ENCODE assay signal across 23 cellular contexts in genomic region chr15:77123854-77124253, GRCh38.
"Had no signal": no experiment of that assay in that cellular context is flagged by ENCODE, and none has a peak within 500 bp of the region (broad histone marks: within the 10 kb centered on the region; RNA-seq: fewer than 3 reads in every experiment).

No MANE protein-coding gene starts in this region.

- DNase-seq: islet precursor cell; left ventricle myocardium inferior; mesendoderm; naive thymus-derived CD4-positive, alpha-beta T cell; ovary; right lobe of liver; stimulated activated CD4-positive, alpha-beta T cell treated with anti-CD3 and anti-CD28 coated beads, Interleukin-1b, Interleukin-23, amount 100 ng/mL, for 48 hours; stimulated activated CD4-positive, alpha-beta T cell treated with anti-CD3 and anti-CD28 coated beads, Interleukin-2, amount 100 ng/mL, for 48 hours; stimulated activated CD4-positive, alpha-beta T cell treated with anti-CD3 and anti-CD28 coated beads, Interleukin-4, amount 100 ng/mL, for 4 hours; stimulated activated CD8-positive, alpha-beta memory T cell treated with anti-CD3 and anti-CD28 coated beads, Interleukin-4, amount 100 ng/mL, for 48 hours; stimulated activated naive CD8-positive, alpha-beta T cell treated with anti-CD3 and anti-CD28 coated beads, Interleukin-15, Interleukin-2, amounts not matched to agents 100 U/mL and 50 U/mL, for 24 hours; stomach; tibial artery; trophoblast cell; upper lobe of right lung had no signal

- H3K4me3 ChIP-seq: left ventricle myocardium inferior, lung, ovary, right atrium auricular region, right lobe of liver, smooth muscle cell, stomach, thoracic aorta, tibial artery, upper lobe of right lung had no signal

- ATAC-seq: naive thymus-derived CD4-positive, alpha-beta T cell; natural killer cell treated with Interleukin-12 subunit alpha and Interleukin-12 subunit beta and Interleukin-15 and Interleukin-18, amount 100 ng/mL, for 72 hours; stimulated activated memory B cell treated with anti-CD40 and anti-IgM and Interleukin-4, amounts not matched to agents 10 μg/mL and 1 μg/mL and 100 μg/mL, for 72 hours; stimulated activated naive CD8-positive, alpha-beta T cell treated with anti-CD3 and anti-CD28 coated beads, Interleukin-15, Interleukin-2, amounts not matched to agents 100 U/mL and 50 U/mL, for 24 hours; upper lobe of right lung had no signal

- H3K9me3 Mint-ChIP-seq: naive thymus-derived CD4-positive, alpha-beta T cell; natural killer cell treated with Interleukin-12 subunit alpha and Interleukin-12 subunit beta and Interleukin-15 and Interleukin-18, amount 100 ng/mL, for 72 hours; stimulated activated memory B cell treated with anti-CD40 and anti-IgM and Interleukin-4, amounts not matched to agents 10 μg/mL and 1 μg/mL and 100 μg/mL, for 72 hours had no signal

- H3K27me3 Mint-ChIP-seq: naive thymus-derived CD4-positive, alpha-beta T cell; natural killer cell treated with Interleukin-12 subunit alpha and Interleukin-12 subunit beta and Interleukin-15 and Interleukin-18, amount 100 ng/mL, for 72 hours; progenitor cell of endocrine pancreas; stimulated activated memory B cell treated with anti-CD40 and anti-IgM and Interleukin-4, amounts not matched to agents 10 μg/mL and 1 μg/mL and 100 μg/mL, for 72 hours had no signal

- H3K27ac Mint-ChIP-seq: mesothelial cell of epicardium; naive thymus-derived CD4-positive, alpha-beta T cell; natural killer cell treated with Interleukin-12 subunit alpha and Interleukin-12 subunit beta and Interleukin-15 and Interleukin-18, amount 100 ng/mL, for 72 hours; progenitor cell of endocrine pancreas had no signal

- H3K4me1 ChIP-seq: right lobe of liver had no signal

- H3K27me3 ChIP-seq: ovary, right atrium auricular region, right lobe of liver, stomach, tibial artery, upper lobe of right lung had no signal

- H3K27ac ChIP-seq: left ventricle myocardium inferior, ovary, right atrium auricular region, right lobe of liver, stomach, thoracic aorta, tibial artery, upper lobe of right lung had no signal

- H3K4me3 Mint-ChIP-seq: mesothelial cell of epicardium; naive thymus-derived CD4-positive, alpha-beta T cell; natural killer cell treated with Interleukin-12 subunit alpha and Interleukin-12 subunit beta and Interleukin-15 and Interleukin-18, amount 100 ng/mL, for 72 hours; stimulated activated memory B cell treated with anti-CD40 and anti-IgM and Interleukin-4, amounts not matched to agents 10 μg/mL and 1 μg/mL and 100 μg/mL, for 72 hours had no signal

- H3K9me3 ChIP-seq: left ventricle myocardium inferior, ovary, right atrium auricular region, right lobe of liver, stomach, thoracic aorta, tibial artery, upper lobe of right lung had no signal

- H3K36me3 ChIP-seq: left ventricle myocardium inferior, ovary, right atrium auricular region, right lobe of liver, stomach, thoracic aorta, tibial artery, upper lobe of right lung had no signal

- H3K36me3 Mint-ChIP-seq: natural killer cell treated with Interleukin-12 subunit alpha and Interleukin-12 subunit beta and Interleukin-15 and Interleukin-18, amount 100 ng/mL, for 72 hours had no signal
